In genomic region chr18:63161032-63161727, GRCh38 we compare ENCODE assay signal across 8 cellular contexts.
DNase-seq lines count a peak whose midpoint lies in the region; ATAC-seq and TF ChIP-seq lines count a peak whose summit lies in the region.

No MANE protein-coding gene starts in this region.

- H3F3A ChIP-seq in PC-9 (ENCODE audit: insufficient read depth, low read depth): no peaks in the 10 kb centered on the region

- no peaks in the 10 kb centered on the region for H3K9me2 ChIP-seq in PC-9 (ENCODE audit: insufficient read depth)

- H3K79me2 ChIP-seq in PC-9 (ENCODE audit: low read depth): no peaks in the 10 kb centered on the region

- H3K4me1 ChIP-seq in PC-9 (replicated peaks; ENCODE audit: insufficient read depth) (peaks cover 14% of the 10 kb centered on the region), thymus (ENCODE audit: control insufficient read depth, insufficient read depth, low read length) (peaks cover 36% of the 10 kb centered on the region)

- H3K27me3 ChIP-seq in PC-9 (ENCODE audit: insufficient read depth, low read depth): no peaks in the 10 kb centered on the region
- no peaks in the 10 kb centered on the region for H3K27me3 ChIP-seq in thymus (ENCODE audit: control insufficient read depth, insufficient read depth)

- H4K20me1 ChIP-seq in PC-9 (ENCODE audit: insufficient read depth): no peaks in the 10 kb centered on the region

- H3K36me3 ChIP-seq in PC-9 (ENCODE audit: low read depth) (no peaks in the 10 kb centered on the region), thymus (ENCODE audit: control insufficient read depth, insufficient read depth) (no peaks in the 10 kb centered on the region)

- in situ Hi-C loops in G401 (cut with HindIII; ENCODE audit: low sequenced_read_pairs): no loop called here

- peak overlapping the region; percentile 57; the same call in 1 of the 2 replicates for H3K4me2 ChIP-seq in PC-9

- 91% methylated on average over 6 of the region's 6 CpGs for WGBS in thymus

- 0 out of 2 replicates have a peak overlapping the region, but pooled peaks have one; percentile 7 for H3K27ac ChIP-seq in PC-9
- H3K27ac ChIP-seq in thymus (ENCODE audit: low read depth): peak overlapping the region; percentile 92

- no peak for TF ChIP-seq CTCF in GM10248 (IDR thresholded peaks at IDR 0.05; ENCODE audit: control extremely low read depth, extremely low read depth, low read depth, missing control alignments)
- TF ChIP-seq CTCF in PC-9 (conservative IDR thresholded peaks at IDR 0.05): no peak

- no peak overlapping the region for H2AFZ ChIP-seq in PC-9

- DNase-seq in GM10248 (ENCODE audit: extremely low spot score) (peak; percentile 52), PC-9 (no peak), NCI-H2107 treated with DMSO at 0.1 percent for 48 hours (lab: John Stamatoyannopoulos, UW; ENCODE audit: unreplicated experiment) (no peak), NCI-H345 treated with DMSO at 0.1 percent for 48 hours (lab: John Stamatoyannopoulos, UW; ENCODE audit: unreplicated experiment) (no peak), G401 (ENCODE audit: low spot score) (no peak)

- CTCF ChIA-PET in GM10248 (lab: Yijun Ruan, JAX) (interaction anchor here (1.0 to 3.7 kb wide), 13 partner anchors 10 to 162 kb away, joined by 3 to 28 read pairs (median 4); no protein-coding TSS in a partner anchor), PC-9 (lab: Charles Lee) (no interaction called here)

- H3K4me3 ChIP-seq in PC-9: no peak overlapping the region
- H3K4me3 ChIP-seq in thymus (ENCODE audit: low read length): no peak overlapping the region

- POLR2A ChIA-PET in GM10248 (lab: Yijun Ruan, JAX): interaction anchor here (0.6 to 1.8 kb wide), 6 partner anchors 8 to 285 kb away, joined by 3 to 12 read pairs (median 4); no protein-coding TSS in a partner anchor
- POLR2A ChIA-PET in PC-9 (lab: Charles Lee; ENCODE audit: unreplicated experiment): interaction anchor here (0.8 kb wide), 1 partner anchor 404 kb away, joined by 3 read pairs; no protein-coding TSS in a partner anchor

- ATAC-seq in GM21526 (IDR thresholded peaks at IDR 0.05; ENCODE audit: low FRiP score, unreplicated experiment) (peak; percentile 24), esophagus mucosa (peak; percentile 27)

- intact Hi-C loops in PC-9 (cut with micrococcal nuclease; ENCODE audit: unreplicated experiment): no loop called here

- H3K9me3 ChIP-seq in PC-9 (ENCODE audit: insufficient read depth, low read depth) (no peaks in the 10 kb centered on the region), thymus (ENCODE audit: control insufficient read depth) (no peaks in the 10 kb centered on the region)

- BruUV-seq in PC-9 (replicated peaks; lab: Mats Ljungman, UMichigan): no TSS peak
